9 cellular contexts compared by ENCODE assay signal in genomic region chr19:54364775-54365257, GRCh38. TPM values are rescaled to one million over a fixed set of nuclear protein-coding genes. Genes with fewer than 3 reads are reported as not detected.
DNase-seq lines count a peak whose midpoint lies in the region; ATAC-seq and TF ChIP-seq lines count a peak whose summit lies in the region.
"Had no signal": no experiment of that assay in that cellular context is flagged by ENCODE, and none has a peak within 500 bp of the region (broad histone marks: within the 10 kb centered on the region; RNA-seq: fewer than 3 reads in every experiment).

TSS of gene LAIR1 (minus strand) at chr19:54364931. CDS start at chr19:54364804, 127 bp downstream.

- DNase-seq in Peyer's patch (peak in 2 of 3 donors; percentile 79 to 82), left lung (peak; percentile 63 to 86), ovary (no peak), DMS53 (lab: John Stamatoyannopoulos, UW) (no peak), GM13977 (ENCODE audit: low spot score) (no peak)
- peak; percentile 29 for DNase-seq in activated T-helper 2 cell treated with anti-CD3 and anti-CD28 coated beads, Interferon-gamma antibody, Interleukin-2, Interleukin-4, amounts not matched to agents 10 μg/mL and 5 μg/mL and 100 μg/mL, durations not matched to agents 14 hours and 24 hours and 36 hours (ENCODE audit: low spot score)
- peak; percentile 68 for DNase-seq in stimulated activated naive CD8-positive, alpha-beta T cell treated with anti-CD3 and anti-CD28 coated beads, Interleukin-15, Interleukin-2, amounts not matched to agents 100 U/mL and 50 U/mL, for 24 hours

- H3K27me3 Mint-ChIP-seq in activated T-helper 2 cell treated with anti-CD3 and anti-CD28 coated beads, Interferon-gamma antibody, Interleukin-2, Interleukin-4, amounts not matched to agents 10 μg/mL and 5 μg/mL and 100 μg/mL, durations not matched to agents 14 hours and 24 hours and 36 hours (ENCODE audit: low read depth), result peaks cover 17% of the 10 kb centered on the region

- H3K4me1 ChIP-seq in Peyer's patch (no peaks in the 10 kb centered on the region), left lung (peaks cover 0 to 35% of the 10 kb centered on the region in 2 donors), ovary (ENCODE audit: insufficient read depth) (no peaks in the 10 kb centered on the region)

- TF ChIP-seq POLR2A in Peyer's patch (IDR thresholded peaks at IDR 0.05) (peak in 1 of 2 donors; percentile 25), ovary (IDR thresholded peaks at IDR 0.05) (no peak)

- WGBS in ovary, 3 donors, result 52 to 62% (median 56%) methylated on average over 11 to 13 of the region's 13 CpGs

- H3K4me3 Mint-ChIP-seq in activated T-helper 2 cell treated with anti-CD3 and anti-CD28 coated beads, Interferon-gamma antibody, Interleukin-2, Interleukin-4, amounts not matched to agents 10 μg/mL and 5 μg/mL and 100 μg/mL, durations not matched to agents 14 hours and 24 hours and 36 hours (ENCODE audit: low read depth), result peak within 1 kb of the TSS; percentile 83

- TF ChIP-seq EP300 in ovary (IDR thresholded peaks at IDR 0.05), result no peak

- H3K9me3 Mint-ChIP-seq in activated T-helper 2 cell treated with anti-CD3 and anti-CD28 coated beads, Interferon-gamma antibody, Interleukin-2, Interleukin-4, amounts not matched to agents 10 μg/mL and 5 μg/mL and 100 μg/mL, durations not matched to agents 14 hours and 24 hours and 36 hours, result no peaks in the 10 kb centered on the region

- H3K27me3 ChIP-seq in Peyer's patch (no peaks in the 10 kb centered on the region), left lung (no peaks in the 10 kb centered on the region), ovary (no peaks in the 10 kb centered on the region)

- peaks cover 30% of the 10 kb centered on the region for H3K36me3 Mint-ChIP-seq in activated T-helper 2 cell treated with anti-CD3 and anti-CD28 coated beads, Interferon-gamma antibody, Interleukin-2, Interleukin-4, amounts not matched to agents 10 μg/mL and 5 μg/mL and 100 μg/mL, durations not matched to agents 14 hours and 24 hours and 36 hours (ENCODE audit: low read depth)

- TF ChIP-seq CTCF in Peyer's patch (IDR thresholded peaks at IDR 0.05), result no peak
- TF ChIP-seq CTCF in left lung (IDR thresholded peaks at IDR 0.05), result no peak
- TF ChIP-seq CTCF in ovary (IDR thresholded peaks at IDR 0.05), result no peak
- no peak for TF ChIP-seq CTCF in GM13977 (IDR thresholded peaks at IDR 0.05; ENCODE audit: extremely low read depth, insufficient read depth, missing control alignments)

- H3K4me1 Mint-ChIP-seq in activated T-helper 2 cell treated with anti-CD3 and anti-CD28 coated beads, Interferon-gamma antibody, Interleukin-2, Interleukin-4, amounts not matched to agents 10 μg/mL and 5 μg/mL and 100 μg/mL, durations not matched to agents 14 hours and 24 hours and 36 hours (ENCODE audit: low read depth), result peaks cover 52% of the 10 kb centered on the region

- ATAC-seq in left lung (peak; percentile 74), HG03108 (IDR thresholded peaks at IDR 0.05; ENCODE audit: unreplicated experiment) (no peak)
- peak; percentile 88 for ATAC-seq in stimulated activated naive CD8-positive, alpha-beta T cell treated with anti-CD3 and anti-CD28 coated beads, Interleukin-15, Interleukin-2, amounts not matched to agents 100 U/mL and 50 U/mL, for 24 hours

- H3K27ac Mint-ChIP-seq in activated T-helper 2 cell treated with anti-CD3 and anti-CD28 coated beads, Interferon-gamma antibody, Interleukin-2, Interleukin-4, amounts not matched to agents 10 μg/mL and 5 μg/mL and 100 μg/mL, durations not matched to agents 14 hours and 24 hours and 36 hours, result peak within 1 kb of the TSS; percentile 69

- in situ Hi-C loops in GM13977 (cut with MboI; ENCODE audit: low pct_unique_long_range_greater_than_20kb, low sequenced_read_pairs, unreplicated experiment), result no loop called here

- H3K4me3 ChIP-seq in Peyer's patch (peak within 1 kb of the TSS; percentile 32 to 48 (median 40)), left lung (peak within 1 kb of the TSS; percentile 8 to 47), ovary (no peak within 1 kb of the TSS)

- no peaks in the 10 kb centered on the region for H3K9me3 ChIP-seq in Peyer's patch
- no peaks in the 10 kb centered on the region for H3K9me3 ChIP-seq in left lung
- H3K9me3 ChIP-seq in ovary, result no peaks in the 10 kb centered on the region

- intact Hi-C loops in activated T-helper 2 cell treated with anti-CD3 and anti-CD28 coated beads, Interferon-gamma antibody, Interleukin-2, Interleukin-4, amounts not matched to agents 10 μg/mL and 5 μg/mL and 100 μg/mL, durations not matched to agents 14 hours and 24 hours and 36 hours (cut with micrococcal nuclease), result loop anchor here (2.0 kb wide), 1 partner anchor 24 kb away; no protein-coding TSS in a partner anchor
- intact Hi-C loops in left lung (cut with DNase I) (no loop called here), ovary (cut with DNase I) (no loop called here)

- H3K27ac ChIP-seq in Peyer's patch (peak within 1 kb of the TSS; percentile 69 to 79 (median 73)), left lung (peak within 1 kb of the TSS; percentile 75 to 96), ovary (no peak within 1 kb of the TSS)

- H3K36me3 ChIP-seq in Peyer's patch (no peaks in the 10 kb centered on the region), left lung (no peaks in the 10 kb centered on the region), ovary (no peaks in the 10 kb centered on the region)

RNA-seq across cellular contexts. Expression of gene LAIR1, which starts in this region (rescaled TPM):
- total RNA-seq in Peyer's patch (10 to 100 TPM in 2 of 4 donors, 1 to 10 TPM in 2; 2.6 to 51.2 (median 10.0) TPM), left lung (100 to 1,000 TPM in 1 of 2 donors, 10 to 100 TPM in 1; 66.9 to 172 TPM), ovary (10 to 100 TPM in 2 of 7 donors, 1 to 10 TPM in 5; 4.7 to 22.2 (median 6.9) TPM)
- total RNA-seq in activated T-helper 2 cell treated with anti-CD3 and anti-CD28 coated beads, Interferon-gamma antibody, Interleukin-2, Interleukin-4, amounts not matched to agents 10 μg/mL and 5 μg/mL and 100 μg/mL, durations not matched to agents 14 hours and 24 hours and 36 hours, result 8.8 and 10.8 TPM in 2 replicates
- 10 to 100 TPM in 1 of 2 donors, 1 to 10 TPM in 1; 4.9 to 21.2 TPM for polyA plus RNA-seq in ovary
- total RNA-seq: myocyte had no signal

Comparison
In these comparisons a context has a peak if more than half of its experiments do, and no peak if none do; other contexts are left out.
1. DNase-seq: peak in Peyer's patch (2 of 3), activated T-helper 2 cell treated with anti-CD3 and anti-CD28 coated beads, Interferon-gamma antibody, Interleukin-2, Interleukin-4, amounts not matched to agents 10 μg/mL and 5 μg/mL and 100 μg/mL, durations not matched to agents 14 hours and 24 hours and 36 hours (single experiment), left lung (2 of 2) and stimulated activated naive CD8-positive, alpha-beta T cell treated with anti-CD3 and anti-CD28 coated beads, Interleukin-15, Interleukin-2, amounts not matched to agents 100 U/mL and 50 U/mL, for 24 hours (single experiment); none in ovary (0 of 5), DMS53 (single experiment) and GM13977 (single experiment).
2. H3K27ac ChIP-seq: peak in Peyer's patch (4 of 4) and left lung (2 of 2); none in ovary (0 of 2).